ENCODE assay signal across 20 cellular contexts in genomic region chr2:30459140-30459539, GRCh38.
"Had no signal": no experiment of that assay in that cellular context is flagged by ENCODE, and none has a peak within 500 bp of the region (broad histone marks: within the 10 kb centered on the region; RNA-seq: fewer than 3 reads in every experiment).

No MANE protein-coding gene starts in this region.

- ATAC-seq: activated CD8-positive, alpha-beta T cell treated with anti-CD3 and anti-CD28 coated beads, Interleukin-2, amount 10 ng/mL, durations not matched to agents 7 days and 5 days had no signal

- H3K4me1 ChIP-seq: suprapubic skin had no signal

- H3K4me2 ChIP-seq: hepatocyte had no signal

- H3K9me3 Mint-ChIP-seq: activated CD4-positive, alpha-beta T cell treated with anti-CD3 and anti-CD28 coated beads, Interleukin-2, amount 10 ng/mL, durations not matched to agents 7 days and 5 days; activated naive CD4-positive, alpha-beta T cell treated with anti-CD3 and anti-CD28 coated beads, Interleukin-2, amount 10 ng/mL, durations not matched to agents 7 days and 5 days; activated T-cell treated with anti-CD3 and anti-CD28 coated beads, Interleukin-2, amount 50 U/mL, for 24 hours; stimulated activated naive CD8-positive, alpha-beta T cell treated with anti-CD3 and anti-CD28 coated beads, Interleukin-15, Interleukin-2, amounts not matched to agents 100 ng/mL and 50 ng/mL, for 24 hours had no signal

- H3K27me3 Mint-ChIP-seq: activated CD4-positive, alpha-beta T cell treated with anti-CD3 and anti-CD28 coated beads, Interleukin-2, amount 10 ng/mL, durations not matched to agents 7 days and 5 days; activated naive CD4-positive, alpha-beta T cell treated with anti-CD3 and anti-CD28 coated beads, Interleukin-2, amount 10 ng/mL, durations not matched to agents 7 days and 5 days; activated T-cell treated with anti-CD3 and anti-CD28 coated beads, Interleukin-2, amount 50 U/mL, for 24 hours; stimulated activated naive CD8-positive, alpha-beta T cell treated with anti-CD3 and anti-CD28 coated beads, Interleukin-15, Interleukin-2, amounts not matched to agents 100 ng/mL and 50 ng/mL, for 24 hours had no signal

- H3K27me3 ChIP-seq: esophagus squamous epithelium, hepatocyte, suprapubic skin, vagina had no signal

- H2AFZ ChIP-seq: hepatocyte had no signal

- H3K36me3 ChIP-seq: esophagus squamous epithelium, suprapubic skin, vagina had no signal

- DNase-seq: activated CD4-positive, alpha-beta T cell treated with anti-CD3 and anti-CD28 coated beads, Interleukin-2, amount 10 ng/mL, durations not matched to agents 7 days and 5 days; activated CD8-positive, alpha-beta T cell treated with anti-CD3 and anti-CD28 coated beads, Interleukin-2, amount 10 ng/mL, durations not matched to agents 7 days and 5 days; activated naive CD4-positive, alpha-beta T cell treated with anti-CD3 and anti-CD28 coated beads, Interleukin-2, amount 10 ng/mL, durations not matched to agents 7 days and 5 days; activated T-cell treated with anti-CD3 and anti-CD28 coated beads, Interleukin-2, amount 50 U/mL, for 24 hours; dermis blood vessel endothelial cell; effector memory CD4-positive, alpha-beta T cell; esophagus squamous epithelium; left colon; midbrain; occipital lobe; posterior cingulate gyrus; stimulated activated CD4-positive, alpha-beta T cell treated with anti-CD3 and anti-CD28 coated beads, Interleukin-2, amount 100 ng/mL, for 24 hours; T-helper 1 cell; T1000; trophoblast cell had no signal

- H3K4me3 Mint-ChIP-seq: activated CD4-positive, alpha-beta T cell treated with anti-CD3 and anti-CD28 coated beads, Interleukin-2, amount 10 ng/mL, durations not matched to agents 7 days and 5 days; activated CD8-positive, alpha-beta T cell treated with anti-CD3 and anti-CD28 coated beads, Interleukin-2, amount 10 ng/mL, durations not matched to agents 7 days and 5 days; activated naive CD4-positive, alpha-beta T cell treated with anti-CD3 and anti-CD28 coated beads, Interleukin-2, amount 10 ng/mL, durations not matched to agents 7 days and 5 days; activated T-cell treated with anti-CD3 and anti-CD28 coated beads, Interleukin-2, amount 50 U/mL, for 24 hours; stimulated activated naive CD8-positive, alpha-beta T cell treated with anti-CD3 and anti-CD28 coated beads, Interleukin-15, Interleukin-2, amounts not matched to agents 100 ng/mL and 50 ng/mL, for 24 hours had no signal

- H3K27ac Mint-ChIP-seq: activated CD4-positive, alpha-beta T cell treated with anti-CD3 and anti-CD28 coated beads, Interleukin-2, amount 10 ng/mL, durations not matched to agents 7 days and 5 days; activated CD8-positive, alpha-beta T cell treated with anti-CD3 and anti-CD28 coated beads, Interleukin-2, amount 10 ng/mL, durations not matched to agents 7 days and 5 days; activated naive CD4-positive, alpha-beta T cell treated with anti-CD3 and anti-CD28 coated beads, Interleukin-2, amount 10 ng/mL, durations not matched to agents 7 days and 5 days; activated T-cell treated with anti-CD3 and anti-CD28 coated beads, Interleukin-2, amount 50 U/mL, for 24 hours; stimulated activated naive CD8-positive, alpha-beta T cell treated with anti-CD3 and anti-CD28 coated beads, Interleukin-15, Interleukin-2, amounts not matched to agents 100 ng/mL and 50 ng/mL, for 24 hours had no signal

- H3K27ac ChIP-seq: esophagus squamous epithelium, hepatocyte, suprapubic skin, vagina had no signal

- H3K4me3 ChIP-seq: esophagus squamous epithelium, hepatocyte, lung, suprapubic skin, vagina had no signal

- H3K9me3 ChIP-seq: esophagus squamous epithelium, suprapubic skin, vagina had no signal
